ENCODE assay signal across 1 cellular context in the genomic region with DNA sequence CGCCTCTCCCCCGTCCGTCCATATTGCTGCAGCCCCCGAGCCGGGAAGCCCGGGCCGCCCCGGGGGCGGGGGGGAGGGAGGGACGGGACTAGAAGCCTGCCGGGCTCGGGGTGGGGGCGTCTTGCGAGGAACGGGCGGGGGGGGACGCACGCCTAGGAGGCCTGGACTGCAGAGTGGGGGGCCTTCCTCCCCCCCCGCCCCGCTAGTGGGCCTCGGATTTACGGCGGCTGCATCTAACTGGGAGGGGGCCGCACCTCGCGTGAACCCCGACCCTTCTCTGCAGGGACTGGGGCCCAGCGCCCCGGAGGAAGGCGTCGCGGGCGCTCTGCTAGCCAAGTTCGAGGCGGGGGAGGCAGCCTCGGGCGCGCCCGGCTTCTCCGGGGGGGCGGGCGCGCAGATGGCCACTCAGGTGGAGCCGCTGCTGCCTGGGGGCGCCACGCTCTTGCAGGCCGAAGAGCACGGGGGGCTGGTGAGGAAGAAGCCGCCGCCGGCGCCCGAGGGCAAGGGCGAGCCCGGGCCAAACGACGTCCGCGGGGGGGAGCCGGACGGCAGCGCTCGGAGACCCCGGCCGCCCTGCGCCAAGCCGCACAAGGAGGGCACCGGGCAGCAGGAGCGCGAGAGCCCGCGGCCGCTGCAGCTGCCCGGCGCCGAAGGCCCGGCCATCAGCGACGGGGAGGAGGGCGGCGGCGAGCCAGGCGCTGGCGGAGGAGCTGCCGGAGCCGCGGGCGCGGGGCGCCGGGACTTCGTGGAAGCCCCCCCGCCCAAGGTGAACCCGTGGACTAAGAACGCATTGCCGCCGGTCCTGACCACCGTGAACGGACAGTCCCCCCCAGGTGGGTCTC.
TF ChIP-seq lines count a peak whose summit lies in the region.

A gene (plus strand): TSS at position 17 of the 842 bp plus-strand sequence. CDS start 381 bp downstream, at position 398.

TF ChIP-seq in HepG2, 621 proteins besides CTCF, POLR2A, EP300 and RAD21 (continued from another document and continues in another):
- TF ChIP-seq, protein P1, sequence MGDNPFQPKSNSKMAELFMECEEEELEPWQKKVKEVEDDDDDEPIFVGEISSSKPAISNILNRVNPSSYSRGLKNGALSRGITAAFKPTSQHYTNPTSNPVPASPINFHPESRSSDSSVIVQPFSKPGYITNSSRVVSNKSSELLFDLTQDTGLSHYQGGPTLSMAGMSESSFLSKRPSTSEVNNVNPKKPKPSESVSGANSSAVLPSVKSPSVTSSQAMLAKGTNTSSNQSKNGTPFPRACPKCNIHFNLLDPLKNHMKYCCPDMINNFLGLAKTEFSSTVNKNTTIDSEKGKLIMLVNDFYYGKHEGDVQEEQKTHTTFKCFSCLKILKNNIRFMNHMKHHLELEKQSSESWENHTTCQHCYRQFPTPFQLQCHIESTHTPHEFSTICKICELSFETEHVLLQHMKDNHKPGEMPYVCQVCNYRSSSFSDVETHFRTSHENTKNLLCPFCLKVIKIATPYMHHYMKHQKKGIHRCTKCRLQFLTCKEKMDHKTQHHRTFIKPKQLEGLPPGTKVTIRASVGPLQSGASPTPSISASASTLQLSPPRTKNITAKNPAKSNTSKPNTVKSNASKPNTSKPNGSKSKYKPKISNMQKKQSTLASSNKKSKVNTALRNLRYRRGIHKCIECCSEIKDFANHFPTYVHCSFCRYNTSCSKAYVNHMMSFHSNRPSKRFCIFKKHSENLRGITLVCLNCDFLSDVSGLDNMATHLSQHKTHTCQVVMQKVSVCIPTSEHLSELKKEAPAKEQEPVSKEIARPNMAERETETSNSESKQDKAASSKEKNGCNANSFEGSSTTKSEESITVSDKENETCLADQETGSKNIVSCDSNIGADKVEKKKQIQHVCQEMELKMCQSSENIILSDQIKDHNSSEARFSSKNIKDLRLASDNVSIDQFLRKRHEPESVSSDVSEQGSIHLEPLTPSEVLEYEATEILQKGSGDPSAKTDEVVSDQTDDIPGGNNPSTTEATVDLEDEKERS (CRISPR knock-in tag; IDR thresholded peaks at IDR 0.05), result no peak
- TF ChIP-seq ZFX (CRISPR knock-in tag; IDR thresholded peaks at IDR 0.05; ENCODE audit: low read depth) (peak; percentile 17; the same call in 1 of the 2 replicates), CBX2 (IDR thresholded peaks at IDR 0.05; ENCODE audit: low read depth, low read length) (no peak), CBX2 (CRISPR knock-in tag; IDR thresholded peaks at IDR 0.05; ENCODE audit: low read depth) (no peak), ZBTB7B (CRISPR knock-in tag; IDR thresholded peaks at IDR 0.05) (no peak), RXRA (CRISPR knock-in tag; IDR thresholded peaks at IDR 0.05) (no peak), YEATS4 (CRISPR knock-in tag; IDR thresholded peaks at IDR 0.05; ENCODE audit: borderline replicate concordance) (peak; percentile 18; the same call in 1 of the 2 replicates), HOXA3 (CRISPR knock-in tag; IDR thresholded peaks at IDR 0.05) (no peak; the same call in 1 of the 2 replicates), RFX3 (CRISPR knock-in tag; IDR thresholded peaks at IDR 0.05) (no peak), ZNF589 (CRISPR knock-in tag; conservative IDR thresholded peaks at IDR 0.05) (0 out of 2 replicates have a peak, but pooled peaks have one; percentile 38), CENPX (CRISPR knock-in tag; IDR thresholded peaks at IDR 0.05) (no peak), ZNF274 (CRISPR knock-in tag; IDR thresholded peaks at IDR 0.05) (no peak), ZBTB42 (CRISPR knock-in tag; IDR thresholded peaks at IDR 0.05) (no peak), TBL1XR1 (IDR thresholded peaks at IDR 0.05; ENCODE audit: borderline replicate concordance, low read length, partially characterized antibody) (no peak), ZBTB1 (CRISPR knock-in tag; IDR thresholded peaks at IDR 0.05; ENCODE audit: borderline replicate concordance) (no peak), NCOA5 (CRISPR knock-in tag; IDR thresholded peaks at IDR 0.05) (no peak), ARHGAP35 (CRISPR knock-in tag; IDR thresholded peaks at IDR 0.05; ENCODE audit: borderline replicate concordance) (no peak), ZNF234 (CRISPR knock-in tag; conservative IDR thresholded peaks at IDR 0.05) (no peak), NFE2 (CRISPR knock-in tag; IDR thresholded peaks at IDR 0.05) (no peak), ARNT (IDR thresholded peaks at IDR 0.05) (no peak), ZKSCAN8 (CRISPR knock-in tag; IDR thresholded peaks at IDR 0.05; ENCODE audit: borderline replicate concordance) (no peak), ERF (CRISPR knock-in tag; IDR thresholded peaks at IDR 0.05) (no peak), ISX (CRISPR knock-in tag; conservative IDR thresholded peaks at IDR 0.05) (no peak), ZNF768 (CRISPR knock-in tag; IDR thresholded peaks at IDR 0.05) (peak; percentile 33; the same call in 1 of the 2 replicates)
- TF ChIP-seq, protein P2, sequence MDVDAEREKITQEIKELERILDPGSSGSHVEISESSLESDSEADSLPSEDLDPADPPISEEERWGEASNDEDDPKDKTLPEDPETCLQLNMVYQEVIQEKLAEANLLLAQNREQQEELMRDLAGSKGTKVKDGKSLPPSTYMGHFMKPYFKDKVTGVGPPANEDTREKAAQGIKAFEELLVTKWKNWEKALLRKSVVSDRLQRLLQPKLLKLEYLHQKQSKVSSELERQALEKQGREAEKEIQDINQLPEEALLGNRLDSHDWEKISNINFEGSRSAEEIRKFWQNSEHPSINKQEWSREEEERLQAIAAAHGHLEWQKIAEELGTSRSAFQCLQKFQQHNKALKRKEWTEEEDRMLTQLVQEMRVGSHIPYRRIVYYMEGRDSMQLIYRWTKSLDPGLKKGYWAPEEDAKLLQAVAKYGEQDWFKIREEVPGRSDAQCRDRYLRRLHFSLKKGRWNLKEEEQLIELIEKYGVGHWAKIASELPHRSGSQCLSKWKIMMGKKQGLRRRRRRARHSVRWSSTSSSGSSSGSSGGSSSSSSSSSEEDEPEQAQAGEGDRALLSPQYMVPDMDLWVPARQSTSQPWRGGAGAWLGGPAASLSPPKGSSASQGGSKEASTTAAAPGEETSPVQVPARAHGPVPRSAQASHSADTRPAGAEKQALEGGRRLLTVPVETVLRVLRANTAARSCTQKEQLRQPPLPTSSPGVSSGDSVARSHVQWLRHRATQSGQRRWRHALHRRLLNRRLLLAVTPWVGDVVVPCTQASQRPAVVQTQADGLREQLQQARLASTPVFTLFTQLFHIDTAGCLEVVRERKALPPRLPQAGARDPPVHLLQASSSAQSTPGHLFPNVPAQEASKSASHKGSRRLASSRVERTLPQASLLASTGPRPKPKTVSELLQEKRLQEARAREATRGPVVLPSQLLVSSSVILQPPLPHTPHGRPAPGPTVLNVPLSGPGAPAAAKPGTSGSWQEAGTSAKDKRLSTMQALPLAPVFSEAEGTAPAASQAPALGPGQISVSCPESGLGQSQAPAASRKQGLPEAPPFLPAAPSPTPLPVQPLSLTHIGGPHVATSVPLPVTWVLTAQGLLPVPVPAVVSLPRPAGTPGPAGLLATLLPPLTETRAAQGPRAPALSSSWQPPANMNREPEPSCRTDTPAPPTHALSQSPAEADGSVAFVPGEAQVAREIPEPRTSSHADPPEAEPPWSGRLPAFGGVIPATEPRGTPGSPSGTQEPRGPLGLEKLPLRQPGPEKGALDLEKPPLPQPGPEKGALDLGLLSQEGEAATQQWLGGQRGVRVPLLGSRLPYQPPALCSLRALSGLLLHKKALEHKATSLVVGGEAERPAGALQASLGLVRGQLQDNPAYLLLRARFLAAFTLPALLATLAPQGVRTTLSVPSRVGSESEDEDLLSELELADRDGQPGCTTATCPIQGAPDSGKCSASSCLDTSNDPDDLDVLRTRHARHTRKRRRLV (CRISPR knock-in tag; IDR thresholded peaks at IDR 0.05), result no peak
- TF ChIP-seq, protein P3, sequence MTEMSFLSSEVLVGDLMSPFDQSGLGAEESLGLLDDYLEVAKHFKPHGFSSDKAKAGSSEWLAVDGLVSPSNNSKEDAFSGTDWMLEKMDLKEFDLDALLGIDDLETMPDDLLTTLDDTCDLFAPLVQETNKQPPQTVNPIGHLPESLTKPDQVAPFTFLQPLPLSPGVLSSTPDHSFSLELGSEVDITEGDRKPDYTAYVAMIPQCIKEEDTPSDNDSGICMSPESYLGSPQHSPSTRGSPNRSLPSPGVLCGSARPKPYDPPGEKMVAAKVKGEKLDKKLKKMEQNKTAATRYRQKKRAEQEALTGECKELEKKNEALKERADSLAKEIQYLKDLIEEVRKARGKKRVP (CRISPR knock-in tag; IDR thresholded peaks at IDR 0.05), result no peak
- TF ChIP-seq, protein P4, sequence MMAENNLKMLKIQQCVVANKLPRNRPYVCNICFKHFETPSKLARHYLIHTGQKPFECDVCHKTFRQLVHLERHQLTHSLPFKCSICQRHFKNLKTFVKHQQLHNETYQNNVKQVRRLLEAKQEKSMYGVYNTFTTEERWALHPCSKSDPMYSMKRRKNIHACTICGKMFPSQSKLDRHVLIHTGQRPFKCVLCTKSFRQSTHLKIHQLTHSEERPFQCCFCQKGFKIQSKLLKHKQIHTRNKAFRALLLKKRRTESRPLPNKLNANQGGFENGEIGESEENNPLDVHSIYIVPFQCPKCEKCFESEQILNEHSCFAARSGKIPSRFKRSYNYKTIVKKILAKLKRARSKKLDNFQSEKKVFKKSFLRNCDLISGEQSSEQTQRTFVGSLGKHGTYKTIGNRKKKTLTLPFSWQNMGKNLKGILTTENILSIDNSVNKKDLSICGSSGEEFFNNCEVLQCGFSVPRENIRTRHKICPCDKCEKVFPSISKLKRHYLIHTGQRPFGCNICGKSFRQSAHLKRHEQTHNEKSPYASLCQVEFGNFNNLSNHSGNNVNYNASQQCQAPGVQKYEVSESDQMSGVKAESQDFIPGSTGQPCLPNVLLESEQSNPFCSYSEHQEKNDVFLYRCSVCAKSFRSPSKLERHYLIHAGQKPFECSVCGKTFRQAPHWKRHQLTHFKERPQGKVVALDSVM (CRISPR knock-in tag; IDR thresholded peaks at IDR 0.05), result 0 out of 2 replicates have a peak, but pooled peaks have one; percentile 6
- TF ChIP-seq, protein P5, sequence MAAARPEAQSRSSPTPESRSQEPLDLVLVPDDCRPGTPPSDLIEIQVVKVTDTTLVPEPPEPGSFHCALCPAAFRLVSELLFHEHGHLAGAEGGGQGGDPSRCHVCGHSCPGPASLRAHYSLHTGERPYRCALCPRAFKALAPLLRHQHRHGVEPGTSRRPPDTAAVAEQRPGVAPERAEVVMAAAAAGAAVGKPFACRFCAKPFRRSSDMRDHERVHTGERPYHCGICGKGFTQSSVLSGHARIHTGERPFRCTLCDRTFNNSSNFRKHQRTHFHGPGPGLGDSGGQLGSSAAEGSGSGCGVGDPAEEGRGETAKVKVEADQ (CRISPR knock-in tag; IDR thresholded peaks at IDR 0.05; ENCODE audit: borderline replicate concordance), result no peak
- TF ChIP-seq, protein P6, sequence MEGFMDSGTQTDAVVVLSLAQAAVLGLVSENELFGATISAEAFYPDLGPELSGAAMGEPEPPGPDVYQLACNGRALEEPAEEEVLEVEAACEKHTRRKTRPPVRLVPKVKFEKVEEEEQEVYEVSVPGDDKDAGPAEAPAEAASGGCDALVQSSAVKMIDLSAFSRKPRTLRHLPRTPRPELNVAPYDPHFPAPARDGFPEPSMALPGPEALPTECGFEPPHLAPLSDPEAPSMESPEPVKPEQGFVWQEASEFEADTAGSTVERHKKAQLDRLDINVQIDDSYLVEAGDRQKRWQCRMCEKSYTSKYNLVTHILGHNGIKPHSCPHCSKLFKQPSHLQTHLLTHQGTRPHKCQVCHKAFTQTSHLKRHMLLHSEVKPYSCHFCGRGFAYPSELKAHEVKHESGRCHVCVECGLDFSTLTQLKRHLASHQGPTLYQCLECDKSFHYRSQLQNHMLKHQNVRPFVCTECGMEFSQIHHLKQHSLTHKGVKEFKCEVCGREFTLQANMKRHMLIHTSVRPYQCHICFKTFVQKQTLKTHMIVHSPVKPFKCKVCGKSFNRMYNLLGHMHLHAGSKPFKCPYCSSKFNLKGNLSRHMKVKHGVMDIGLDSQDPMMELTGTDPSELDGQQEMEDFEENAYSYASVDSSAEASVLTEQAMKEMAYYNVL (CRISPR knock-in tag; IDR thresholded peaks at IDR 0.05; ENCODE audit: borderline replicate concordance), result no peak
- TF ChIP-seq, protein P7, sequence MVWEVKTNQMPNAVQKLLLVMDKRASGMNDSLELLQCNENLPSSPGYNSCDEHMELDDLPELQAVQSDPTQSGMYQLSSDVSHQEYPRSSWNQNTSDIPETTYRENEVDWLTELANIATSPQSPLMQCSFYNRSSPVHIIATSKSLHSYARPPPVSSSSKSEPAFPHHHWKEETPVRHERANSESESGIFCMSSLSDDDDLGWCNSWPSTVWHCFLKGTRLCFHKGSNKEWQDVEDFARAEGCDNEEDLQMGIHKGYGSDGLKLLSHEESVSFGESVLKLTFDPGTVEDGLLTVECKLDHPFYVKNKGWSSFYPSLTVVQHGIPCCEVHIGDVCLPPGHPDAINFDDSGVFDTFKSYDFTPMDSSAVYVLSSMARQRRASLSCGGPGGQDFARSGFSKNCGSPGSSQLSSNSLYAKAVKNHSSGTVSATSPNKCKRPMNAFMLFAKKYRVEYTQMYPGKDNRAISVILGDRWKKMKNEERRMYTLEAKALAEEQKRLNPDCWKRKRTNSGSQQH (CRISPR knock-in tag; IDR thresholded peaks at IDR 0.05; ENCODE audit: low read depth), result no peak
- TF ChIP-seq, protein P8, sequence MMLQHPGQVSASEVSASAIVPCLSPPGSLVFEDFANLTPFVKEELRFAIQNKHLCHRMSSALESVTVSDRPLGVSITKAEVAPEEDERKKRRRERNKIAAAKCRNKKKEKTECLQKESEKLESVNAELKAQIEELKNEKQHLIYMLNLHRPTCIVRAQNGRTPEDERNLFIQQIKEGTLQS (CRISPR knock-in tag; IDR thresholded peaks at IDR 0.05), result no peak
- TF ChIP-seq, protein P9, sequence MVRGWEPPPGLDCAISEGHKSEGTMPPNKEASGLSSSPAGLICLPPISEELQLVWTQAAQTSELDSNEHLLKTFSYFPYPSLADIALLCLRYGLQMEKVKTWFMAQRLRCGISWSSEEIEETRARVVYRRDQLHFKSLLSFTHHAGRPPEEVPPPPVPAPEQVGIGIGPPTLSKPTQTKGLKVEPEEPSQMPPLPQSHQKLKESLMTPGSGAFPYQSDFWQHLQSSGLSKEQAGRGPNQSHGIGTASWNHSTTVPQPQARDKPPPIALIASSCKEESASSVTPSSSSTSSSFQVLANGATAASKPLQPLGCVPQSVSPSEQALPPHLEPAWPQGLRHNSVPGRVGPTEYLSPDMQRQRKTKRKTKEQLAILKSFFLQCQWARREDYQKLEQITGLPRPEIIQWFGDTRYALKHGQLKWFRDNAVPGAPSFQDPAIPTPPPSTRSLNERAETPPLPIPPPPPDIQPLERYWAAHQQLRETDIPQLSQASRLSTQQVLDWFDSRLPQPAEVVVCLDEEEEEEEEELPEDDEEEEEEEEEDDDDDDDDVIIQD (CRISPR knock-in tag; IDR thresholded peaks at IDR 0.05; ENCODE audit: low read depth), result no peak
- TF ChIP-seq, protein P10, sequence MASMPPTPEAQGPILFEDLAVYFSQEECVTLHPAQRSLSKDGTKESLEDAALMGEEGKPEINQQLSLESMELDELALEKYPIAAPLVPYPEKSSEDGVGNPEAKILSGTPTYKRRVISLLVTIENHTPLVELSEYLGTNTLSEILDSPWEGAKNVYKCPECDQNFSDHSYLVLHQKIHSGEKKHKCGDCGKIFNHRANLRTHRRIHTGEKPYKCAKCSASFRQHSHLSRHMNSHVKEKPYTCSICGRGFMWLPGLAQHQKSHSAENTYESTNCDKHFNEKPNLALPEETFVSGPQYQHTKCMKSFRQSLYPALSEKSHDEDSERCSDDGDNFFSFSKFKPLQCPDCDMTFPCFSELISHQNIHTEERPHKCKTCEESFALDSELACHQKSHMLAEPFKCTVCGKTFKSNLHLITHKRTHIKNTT (CRISPR knock-in tag; IDR thresholded peaks at IDR 0.05), result no peak
- TF ChIP-seq, protein P11, sequence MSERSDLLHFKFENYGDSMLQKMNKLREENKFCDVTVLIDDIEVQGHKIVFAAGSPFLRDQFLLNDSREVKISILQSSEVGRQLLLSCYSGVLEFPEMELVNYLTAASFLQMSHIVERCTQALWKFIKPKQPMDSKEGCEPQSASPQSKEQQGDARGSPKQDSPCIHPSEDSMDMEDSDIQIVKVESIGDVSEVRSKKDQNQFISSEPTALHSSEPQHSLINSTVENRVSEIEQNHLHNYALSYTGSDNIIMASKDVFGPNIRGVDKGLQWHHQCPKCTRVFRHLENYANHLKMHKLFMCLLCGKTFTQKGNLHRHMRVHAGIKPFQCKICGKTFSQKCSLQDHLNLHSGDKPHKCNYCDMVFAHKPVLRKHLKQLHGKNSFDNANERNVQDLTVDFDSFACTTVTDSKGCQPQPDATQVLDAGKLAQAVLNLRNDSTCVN (CRISPR knock-in tag; IDR thresholded peaks at IDR 0.05; ENCODE audit: borderline replicate concordance), result no peak
